Comparison of ENCODE assay signal across 9 cellular contexts in genomic region chr17:72422505-72423285, GRCh38.
DNase-seq lines count a peak whose midpoint lies in the region; ATAC-seq, FAIRE-seq and TF ChIP-seq lines count a peak whose summit lies in the region.
"Had no signal": no experiment of that assay in that cellular context is flagged by ENCODE, and none has a peak within 500 bp of the region (broad histone marks: within the 10 kb centered on the region; RNA-seq: fewer than 3 reads in every experiment).

No MANE protein-coding gene starts in this region.

- CTCF ChIA-PET in activated CD4-positive, alpha-beta memory T cell treated with anti-CD3 and anti-CD28 coated beads, Interleukin-2, amount 10 ng/mL, durations not matched to agents 7 days and 5 days (lab: Charles Lee) = no interaction called here

- H3K27ac ChIP-seq in keratinocyte (ENCODE audit: control insufficient read depth, insufficient read depth, low read length) = peak overlapping the region; percentile 98

- dilution Hi-C loops in keratinocyte (cut with MboI; ENCODE audit: extremely low pct_ligation_motif_present, low sequenced_read_pairs) = no loop called here

- H3K9me3 ChIP-seq in keratinocyte (ENCODE audit: control insufficient read depth, low read depth, low read length) = peaks cover 7% of the 10 kb centered on the region

- H3K36me3 Mint-ChIP-seq in activated CD4-positive, alpha-beta memory T cell treated with anti-CD3 and anti-CD28 coated beads, Interleukin-2, amount 10 ng/mL, durations not matched to agents 7 days and 5 days (ENCODE audit: low read depth) = peaks cover 7% of the 10 kb centered on the region
- H3K36me3 Mint-ChIP-seq in glutamatergic neuron (ENCODE audit: unreplicated experiment) = peaks cover 11% of the 10 kb centered on the region

- DNase-seq in GM12865 (ENCODE audit: low read depth) (peak; percentile 95), keratinocyte (ENCODE audit: low read depth, low spot score) (peak; percentile 32), glutamatergic neuron (no peak), GF-D8 (lab: John Stamatoyannopoulos, UW) (no peak), ecto neural progenitor cell (ENCODE audit: low spot score) (no peak)
- peak; percentile 34 for DNase-seq in activated CD4-positive, alpha-beta memory T cell treated with anti-CD3 and anti-CD28 coated beads, Interleukin-2, amount 10 ng/mL, durations not matched to agents 7 days and 5 days

- H3K4me3 ChIP-seq in GM12865 (ENCODE audit: low read depth, low read length) = peak overlapping the region; percentile 63
- no peak overlapping the region for H3K4me3 ChIP-seq in keratinocyte (ENCODE audit: control insufficient read depth in 2 of 3, extremely low read depth in 1 of 3, insufficient read depth in 2 of 3, low read depth in 1 of 3, low read length in 3 of 3)
- H3K4me3 ChIP-seq: skin epidermis had no signal

- H4K20me1 ChIP-seq in keratinocyte (ENCODE audit: control insufficient read depth, extremely low read depth, insufficient read depth, low read length) = no peaks in the 10 kb centered on the region

- peak overlapping the region; percentile 78 for H3K4me2 ChIP-seq in keratinocyte (ENCODE audit: control insufficient read depth, extremely low read depth, insufficient read depth, low read depth, low read length)

- H3K9ac ChIP-seq in keratinocyte (ENCODE audit: control insufficient read depth, extremely low read depth, insufficient read depth, low read length) = peak overlapping the region; percentile 40

- no peaks in the 10 kb centered on the region for H3K27me3 Mint-ChIP-seq in activated CD4-positive, alpha-beta memory T cell treated with anti-CD3 and anti-CD28 coated beads, Interleukin-2, amount 10 ng/mL, durations not matched to agents 7 days and 5 days
- H3K27me3 Mint-ChIP-seq in glutamatergic neuron (ENCODE audit: unreplicated experiment) = peaks cover 8% of the 10 kb centered on the region

- H3K9me3 Mint-ChIP-seq in activated CD4-positive, alpha-beta memory T cell treated with anti-CD3 and anti-CD28 coated beads, Interleukin-2, amount 10 ng/mL, durations not matched to agents 7 days and 5 days = peaks cover 10% of the 10 kb centered on the region
- peaks cover 12% of the 10 kb centered on the region for H3K9me3 Mint-ChIP-seq in glutamatergic neuron (ENCODE audit: unreplicated experiment)

- no peak overlapping the region for H2AFZ ChIP-seq in keratinocyte (ENCODE audit: control insufficient read depth, low read length)

- H3K27me3 ChIP-seq in keratinocyte (ENCODE audit: control insufficient read depth, extremely low read depth, insufficient read depth, low read length) = no peaks in the 10 kb centered on the region

- H3K4me3 Mint-ChIP-seq in activated CD4-positive, alpha-beta memory T cell treated with anti-CD3 and anti-CD28 coated beads, Interleukin-2, amount 10 ng/mL, durations not matched to agents 7 days and 5 days = no peak overlapping the region
- no peak overlapping the region for H3K4me3 Mint-ChIP-seq in glutamatergic neuron (ENCODE audit: unreplicated experiment)

- H3K4me1 Mint-ChIP-seq in activated CD4-positive, alpha-beta memory T cell treated with anti-CD3 and anti-CD28 coated beads, Interleukin-2, amount 10 ng/mL, durations not matched to agents 7 days and 5 days = peaks cover 29% of the 10 kb centered on the region
- H3K4me1 Mint-ChIP-seq in glutamatergic neuron (ENCODE audit: low read depth, unreplicated experiment) = no peaks in the 10 kb centered on the region

- TF ChIP-seq CTCF in GM12865 (IDR thresholded peaks at IDR 0.05; ENCODE audit: insufficient read depth, low read depth, low read length, missing control alignments) = no peak
- no peak for TF ChIP-seq CTCF in keratinocyte (optimal IDR thresholded peaks at IDR 0.05 in 1 of 3, IDR thresholded peaks at IDR 0.05 in 1 of 3, conservative IDR thresholded peaks at IDR 0.05 in 1 of 3; ENCODE audit: extremely low read depth in 1 of 3, insufficient read depth in 2 of 3, low read length in 3 of 3)
- no peak for TF ChIP-seq CTCF in glutamatergic neuron (IDR thresholded peaks at IDR 0.05; ENCODE audit: partially characterized antibody, unreplicated experiment)

- H3K4me1 ChIP-seq in keratinocyte (ENCODE audit: control insufficient read depth, extremely low read depth, insufficient read depth, low read length) = peaks cover 38% of the 10 kb centered on the region

- ATAC-seq in GM21360 (IDR thresholded peaks at IDR 0.05; ENCODE audit: unreplicated experiment) (peak; percentile 38), HG03457 (IDR thresholded peaks at IDR 0.05; ENCODE audit: unreplicated experiment) (peak; percentile 40)

- no peak overlapping the region for H3K27ac Mint-ChIP-seq in activated CD4-positive, alpha-beta memory T cell treated with anti-CD3 and anti-CD28 coated beads, Interleukin-2, amount 10 ng/mL, durations not matched to agents 7 days and 5 days
- no peak overlapping the region for H3K27ac Mint-ChIP-seq in glutamatergic neuron (ENCODE audit: unreplicated experiment)

- peaks cover 61% of the 10 kb centered on the region for H3K79me2 ChIP-seq in keratinocyte (ENCODE audit: control insufficient read depth, insufficient read depth, low read length)

- no peak for FAIRE-seq in keratinocyte (lab: Jason Lieb, UNC)

- H3K9me1 ChIP-seq in keratinocyte (ENCODE audit: control insufficient read depth, extremely low read depth, insufficient read depth, low read length) = peaks cover 18% of the 10 kb centered on the region

- POLR2A ChIA-PET in activated CD4-positive, alpha-beta memory T cell treated with anti-CD3 and anti-CD28 coated beads, Interleukin-2, amount 10 ng/mL, durations not matched to agents 7 days and 5 days (lab: Charles Lee) = no interaction called here

- peaks cover 21 to 33% of the 10 kb centered on the region in 2 experiments for H3K36me3 ChIP-seq in keratinocyte (ENCODE audit: control insufficient read depth in 2 of 2, extremely low read depth in 1 of 2, insufficient read depth in 2 of 2, low read length in 2 of 2)

Comparison
In these comparisons a context has a peak if more than half of its experiments do, and no peak if none do; other contexts are left out.
1. DNase-seq: peak in GM12865 (single experiment), activated CD4-positive, alpha-beta memory T cell treated with anti-CD3 and anti-CD28 coated beads, Interleukin-2, amount 10 ng/mL, durations not matched to agents 7 days and 5 days (single experiment) and keratinocyte (single experiment); none in glutamatergic neuron (single experiment), GF-D8 (single experiment) and ecto neural progenitor cell (single experiment).